In the genomic region with DNA sequence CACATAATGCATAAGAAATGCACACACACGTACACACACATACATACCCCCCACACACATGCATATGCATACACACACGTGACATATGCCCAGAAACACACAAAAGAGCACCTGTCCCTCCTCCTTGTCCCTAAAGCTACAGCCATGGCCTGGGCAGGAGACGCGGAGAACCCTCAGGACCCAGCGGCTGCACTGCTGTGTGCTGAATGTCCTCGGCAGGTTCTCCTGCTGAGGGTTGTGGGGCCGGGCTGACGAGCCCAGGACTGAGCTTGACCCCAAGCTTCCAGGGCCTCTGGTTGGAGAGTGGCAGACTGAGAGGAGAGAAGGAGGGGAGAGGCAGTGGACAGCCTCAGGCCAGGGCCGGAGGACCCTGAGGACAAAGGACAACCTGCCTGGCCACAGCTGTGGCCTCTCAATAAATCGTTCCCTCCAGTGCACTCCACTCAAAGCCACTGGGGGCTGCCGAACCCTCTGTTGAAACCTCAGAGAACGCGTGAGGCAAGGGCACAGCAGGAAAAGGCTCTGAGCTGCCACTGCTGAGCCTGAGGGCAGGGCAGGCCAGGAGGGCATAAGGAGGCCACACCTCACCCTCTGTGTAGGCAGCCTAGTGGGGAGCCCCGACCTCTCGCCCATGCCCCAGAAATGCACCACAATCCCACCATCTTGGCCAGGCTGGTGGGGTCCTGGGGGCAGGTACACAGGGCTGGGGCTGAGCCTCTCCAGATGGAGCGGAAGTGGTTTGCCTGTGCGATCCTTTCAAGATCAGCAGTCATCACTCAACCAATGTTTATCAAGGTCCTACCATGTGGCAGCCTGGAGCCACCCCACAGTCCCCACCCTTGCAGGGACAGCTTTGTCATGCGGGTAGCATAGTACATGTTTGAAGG, we compare ENCODE assay signal across 10 cellular contexts. TPM values are rescaled to one million over a fixed set of nuclear protein-coding genes. Genes with fewer than 3 reads are reported as not detected.
DNase-seq lines count a peak whose midpoint lies in the region; ATAC-seq and TF ChIP-seq lines count a peak whose summit lies in the region.
"Had no signal": no experiment of that assay in that cellular context is flagged by ENCODE, and none has a peak within 500 bp of the region (broad histone marks: within the 10 kb centered on the region; RNA-seq: fewer than 3 reads in every experiment).

No MANE protein-coding gene starts in this region.

- DNase-seq in CD8-positive, alpha-beta memory T cell, result peak in 4 of 5 donors; percentile 14 to 57 (median 48)
- DNase-seq in NB4 (ENCODE audit: low read depth) (peak; percentile 90), neural crest cell (ENCODE audit: low read depth, low spot score) (peak; percentile 1), NCI-H146 (lab: John Stamatoyannopoulos, UW) (no peak), RWPE1 (ENCODE audit: low spot score) (no peak), middle frontal gyrus (ENCODE audit: extremely low spot score, low spot score) (no peak)
- DNase-seq in activated naive CD4-positive, alpha-beta T cell treated with anti-CD3 and anti-CD28 coated beads, Interleukin-2, amount 10 ng/mL, durations not matched to agents 7 days and 5 days, result peak; percentile 74

- no peak overlapping the region for H3K4me3 ChIP-seq in CD8-positive, alpha-beta memory T cell (ENCODE audit: low read length)
- peak overlapping the region; percentile 33 for H3K4me3 ChIP-seq in NB4 (ENCODE audit: low read depth, low read length)
- H3K4me3 ChIP-seq: upper lobe of left lung had no signal

- H3K27ac Mint-ChIP-seq in CD8-positive, alpha-beta memory T cell, result peak overlapping the region in 7 of 8 donors; percentile 35 to 80 (median 64)
- peak overlapping the region; percentile 89 for H3K27ac Mint-ChIP-seq in activated naive CD4-positive, alpha-beta T cell treated with anti-CD3 and anti-CD28 coated beads, Interleukin-2, amount 10 ng/mL, durations not matched to agents 7 days and 5 days
- no peak overlapping the region for H3K27ac Mint-ChIP-seq in neural crest cell (ENCODE audit: unreplicated experiment)

- POLR2A ChIA-PET in CD8-positive, alpha-beta memory T cell (lab: Charles Lee), result interaction anchor here (0.6 kb wide), 1 partner anchor 120 kb away, joined by 3 read pairs; no protein-coding TSS in a partner anchor
- POLR2A ChIA-PET in RWPE1 (lab: Yijun Ruan, JAX; ENCODE audit: low non-redundant PET), result no interaction called here

- no peaks in the 10 kb centered on the region for H3K9me3 Mint-ChIP-seq in CD8-positive, alpha-beta memory T cell
- H3K9me3 Mint-ChIP-seq in activated naive CD4-positive, alpha-beta T cell treated with anti-CD3 and anti-CD28 coated beads, Interleukin-2, amount 10 ng/mL, durations not matched to agents 7 days and 5 days, result peaks cover 2% of the 10 kb centered on the region
- no peaks in the 10 kb centered on the region for H3K9me3 Mint-ChIP-seq in neural crest cell

- peak overlapping the region in 6 of 7 donors; percentile 27 to 71 (median 45) for H3K4me3 Mint-ChIP-seq in CD8-positive, alpha-beta memory T cell
- peak overlapping the region; percentile 6 for H3K4me3 Mint-ChIP-seq in activated naive CD4-positive, alpha-beta T cell treated with anti-CD3 and anti-CD28 coated beads, Interleukin-2, amount 10 ng/mL, durations not matched to agents 7 days and 5 days
- H3K4me3 Mint-ChIP-seq in neural crest cell, result no peak overlapping the region

- H3K4me1 ChIP-seq in CD8-positive, alpha-beta memory T cell (ENCODE audit: insufficient read depth, low read length), result peaks cover 25% of the 10 kb centered on the region
- H3K4me1 ChIP-seq: upper lobe of left lung had no signal

- H3K27me3 ChIP-seq in CD8-positive, alpha-beta memory T cell (ENCODE audit: insufficient read depth, low read length, poor library complexity, severe bottlenecking), result no peaks in the 10 kb centered on the region
- H3K27me3 ChIP-seq: upper lobe of left lung had no signal

- no peak for TF ChIP-seq POLR2A in NB4 (IDR thresholded peaks at IDR 0.05; ENCODE audit: extremely low read depth, insufficient read length)

- no peak for ATAC-seq in HG02798 (IDR thresholded peaks at IDR 0.05; ENCODE audit: poor library complexity, unreplicated experiment)

- peaks cover 18 to 25% (median 22%) of the 10 kb centered on the region in 3 donors for H3K4me1 Mint-ChIP-seq in CD8-positive, alpha-beta memory T cell
- H3K4me1 Mint-ChIP-seq in activated naive CD4-positive, alpha-beta T cell treated with anti-CD3 and anti-CD28 coated beads, Interleukin-2, amount 10 ng/mL, durations not matched to agents 7 days and 5 days, result peaks cover 31% of the 10 kb centered on the region
- peaks cover 38% of the 10 kb centered on the region for H3K4me1 Mint-ChIP-seq in neural crest cell

- H3K27ac ChIP-seq in CD8-positive, alpha-beta memory T cell (ENCODE audit: low read depth, low read length), result no peak overlapping the region
- no peak overlapping the region for H3K27ac ChIP-seq in RWPE1
- H3K27ac ChIP-seq: upper lobe of left lung had no signal

- peaks cover 0 to 3% (median 0%) of the 10 kb centered on the region in 3 donors for H3K36me3 Mint-ChIP-seq in CD8-positive, alpha-beta memory T cell
- peaks cover 7% of the 10 kb centered on the region for H3K36me3 Mint-ChIP-seq in activated naive CD4-positive, alpha-beta T cell treated with anti-CD3 and anti-CD28 coated beads, Interleukin-2, amount 10 ng/mL, durations not matched to agents 7 days and 5 days
- no peaks in the 10 kb centered on the region for H3K36me3 Mint-ChIP-seq in neural crest cell (ENCODE audit: low read depth)

- no peaks in the 10 kb centered on the region for H3K36me3 ChIP-seq in CD8-positive, alpha-beta memory T cell (ENCODE audit: insufficient read depth, low read length)
- H3K36me3 ChIP-seq: upper lobe of left lung had no signal

- TF ChIP-seq CTCF in NB4 (IDR thresholded peaks at IDR 0.05; ENCODE audit: low read depth, low read length), result peak; percentile 10
- no peak for TF ChIP-seq CTCF in neural crest cell (conservative IDR thresholded peaks at IDR 0.05)
- TF ChIP-seq CTCF in RWPE1 (conservative IDR thresholded peaks at IDR 0.05; ENCODE audit: low read depth), result no peak

- H3K27me3 Mint-ChIP-seq in CD8-positive, alpha-beta memory T cell, result peaks cover 4 to 13% of the 10 kb centered on the region in 2 donors
- peaks cover 45% of the 10 kb centered on the region for H3K27me3 Mint-ChIP-seq in activated naive CD4-positive, alpha-beta T cell treated with anti-CD3 and anti-CD28 coated beads, Interleukin-2, amount 10 ng/mL, durations not matched to agents 7 days and 5 days
- H3K27me3 Mint-ChIP-seq in neural crest cell (ENCODE audit: low read depth), result no peaks in the 10 kb centered on the region

- CTCF ChIA-PET in CD8-positive, alpha-beta memory T cell (lab: Charles Lee), result interaction anchor here (1.5 to 1.9 kb wide), 2 partner anchors 25 to 124 kb away, joined by 4 to 12 read pairs; no protein-coding TSS in a partner anchor
- CTCF ChIA-PET in activated naive CD4-positive, alpha-beta T cell treated with anti-CD3 and anti-CD28 coated beads, Interleukin-2, amount 10 ng/mL, durations not matched to agents 7 days and 5 days (lab: Charles Lee), result interaction anchor here (2.9 kb wide), 1 partner anchor 24 kb away, joined by 18 read pairs; no protein-coding TSS in a partner anchor
- CTCF ChIA-PET in RWPE1 (lab: Yijun Ruan, JAX), result interaction anchor here (0.6 to 1.3 kb wide), 2 partner anchors 25 to 767 kb away, joined by 3 to 4 read pairs; no protein-coding TSS in a partner anchor

- no peaks in the 10 kb centered on the region for H3K9me3 ChIP-seq in CD8-positive, alpha-beta memory T cell (ENCODE audit: low read length)
- H3K9me3 ChIP-seq: upper lobe of left lung had no signal

RNA-seq across cellular contexts. Expression of gene CACNA2D4, which starts 3.1 kb away (rescaled TPM):
- 1 to 10 TPM; 5.7 to 6.5 TPM for total RNA-seq in CD8-positive, alpha-beta memory T cell
- polyA plus RNA-seq in CD8-positive, alpha-beta memory T cell, result 7.6 TPM
- total RNA-seq in neural crest cell, result 0.72 and 1.3 TPM in 2 replicates
- total RNA-seq: H4 had no signal

Comparison
In these comparisons a context has a peak if more than half of its experiments do, and no peak if none do; other contexts are left out.
1. DNase-seq: peak in CD8-positive, alpha-beta memory T cell (4 of 5), NB4 (single experiment), activated naive CD4-positive, alpha-beta T cell treated with anti-CD3 and anti-CD28 coated beads, Interleukin-2, amount 10 ng/mL, durations not matched to agents 7 days and 5 days (single experiment) and neural crest cell (single experiment); none in NCI-H146 (single experiment), RWPE1 (single experiment) and middle frontal gyrus (single experiment).